In genomic region chr10:49398000-49398861, GRCh38 we compare ENCODE assay signal across 8 cellular contexts. TPM values are rescaled to one million over a fixed set of nuclear protein-coding genes. Genes with fewer than 3 reads are reported as not detected.
A peak's percentile ranks its signal among the peaks of the same experiment; 100 is the strongest.
DNase-seq lines count a peak whose midpoint lies in the region; ATAC-seq and TF ChIP-seq lines count a peak whose summit lies in the region.

No MANE protein-coding gene starts in this region.

- no peaks in the 10 kb centered on the region for H3K9me3 Mint-ChIP-seq in Calu3 (ENCODE audit: low read depth, unreplicated experiment)
- no peaks in the 10 kb centered on the region for H3K9me3 Mint-ChIP-seq in WTC11

- H3K36me3 Mint-ChIP-seq in Calu3 (ENCODE audit: insufficient read depth, unreplicated experiment): no peaks in the 10 kb centered on the region
- no peaks in the 10 kb centered on the region for H3K36me3 Mint-ChIP-seq in WTC11

- ATAC-seq in HG02852 (IDR thresholded peaks at IDR 0.05; ENCODE audit: unreplicated experiment): peak; percentile 73
- ATAC-seq in WTC11: peak; percentile 73

- no peak for TF ChIP-seq CTCF in Calu3 (IDR thresholded peaks at IDR 0.05; ENCODE audit: unreplicated experiment)
- no peak for TF ChIP-seq CTCF in WTC11 (IDR thresholded peaks at IDR 0.05)
- TF ChIP-seq CTCF in cardiac fibroblast (IDR thresholded peaks at IDR 0.05; ENCODE audit: low read depth, low read length): no peak
- TF ChIP-seq CTCF in kidney epithelial cell (IDR thresholded peaks at IDR 0.05; ENCODE audit: insufficient read depth, low read length, poor library complexity, severe bottlenecking): no peak

- H3K27me3 Mint-ChIP-seq in Calu3 (ENCODE audit: unreplicated experiment) (peaks cover 100% of the 10 kb centered on the region), WTC11 (ENCODE audit: low read depth) (peaks cover 99% of the 10 kb centered on the region)

- peak overlapping the region; percentile 39 for H3K4me3 Mint-ChIP-seq in Calu3 (ENCODE audit: low read depth, unreplicated experiment)
- H3K4me3 Mint-ChIP-seq in WTC11: peak overlapping the region; percentile 75

- H3K36me3 ChIP-seq in kidney epithelial cell (ENCODE audit: control insufficient read depth, insufficient read depth, low read length): no peaks in the 10 kb centered on the region

- DNase-seq in Calu3 (peak; percentile 46), WTC11 (ENCODE audit: low spot score) (peak; percentile 78), cardiac fibroblast (ENCODE audit: low read depth in 2 of 2) (peak; percentile 44 to 46), kidney epithelial cell (ENCODE audit: low read depth) (no peak), SW480 (ENCODE audit: low spot score) (no peak), NCI-H2171 (lab: John Stamatoyannopoulos, UW) (no peak)
- DNase-seq in stimulated activated CD4-positive, alpha-beta T cell treated with anti-CD3 and anti-CD28 coated beads, Interleukin-4, amount 100 ng/mL, for 24 hours: peak; percentile 47

- intact Hi-C loops in Calu3 (cut with micrococcal nuclease; ENCODE audit: unreplicated experiment): no loop called here

- POLR2A ChIA-PET in WTC11 (lab: Charles Lee): no interaction called here

- H3K4me1 Mint-ChIP-seq in Calu3 (ENCODE audit: low read depth, unreplicated experiment): no peaks in the 10 kb centered on the region
- H3K4me1 Mint-ChIP-seq in WTC11: peaks cover 33% of the 10 kb centered on the region

- no TSS peak for BruUV-seq in Calu3 (replicated peaks; lab: Mats Ljungman, UMichigan)

- H3K27ac Mint-ChIP-seq in Calu3 (ENCODE audit: unreplicated experiment) (no peak overlapping the region), WTC11 (no peak overlapping the region)

- H3K4me3 ChIP-seq in cardiac fibroblast (replicated peaks in 1 of 2; ENCODE audit: low read depth in 2 of 2, low read length in 2 of 2) (peak overlapping the region; percentile 37), kidney epithelial cell (ENCODE audit: low read depth, low read length) (peak overlapping the region; percentile 10)

- peaks cover 60% of the 10 kb centered on the region for H3K27me3 ChIP-seq in kidney epithelial cell (ENCODE audit: control insufficient read depth, insufficient read depth, low read length)

- CTCF ChIA-PET in Calu3 (lab: Charles Lee) (no interaction called here), WTC11 (lab: Charles Lee) (interaction anchor here (0.9 to 4.3 kb wide), 5 partner anchors 10 to 742 kb away, joined by 3 to 58 read pairs (median 6); no protein-coding TSS in a partner anchor)

TF ChIP-seq in WTC11, 78 proteins besides CTCF, POLR2A, EP300 and RAD21 (continues in another document):
- TF ChIP-seq FOXP1 (CRISPR knock-in tag; IDR thresholded peaks at IDR 0.05; ENCODE audit: borderline replicate concordance) (peak; percentile 64; the same call in 1 of the 2 replicates), E2F5 (CRISPR knock-in tag; IDR thresholded peaks at IDR 0.05) (0 out of 2 replicates have a peak, but pooled peaks have one; percentile 25), E2F4 (CRISPR knock-in tag; IDR thresholded peaks at IDR 0.05; ENCODE audit: borderline replicate concordance, low read depth) (no peak), ZNF317 (CRISPR knock-in tag; IDR thresholded peaks at IDR 0.05; ENCODE audit: borderline replicate concordance, low read depth) (no peak), HMGA2 (CRISPR knock-in tag; IDR thresholded peaks at IDR 0.05) (no peak), MLX (CRISPR knock-in tag; IDR thresholded peaks at IDR 0.05) (no peak), ZBTB21 (CRISPR knock-in tag; IDR thresholded peaks at IDR 0.05; ENCODE audit: borderline replicate concordance) (0 out of 2 replicates have a peak, but pooled peaks have one; percentile 39), TEAD1 (CRISPR knock-in tag; IDR thresholded peaks at IDR 0.05) (peak; percentile 53; the same call in 1 of the 2 replicates), AFF4 (CRISPR knock-in tag; IDR thresholded peaks at IDR 0.05; ENCODE audit: borderline replicate concordance) (no peak), ETV6 (CRISPR knock-in tag; IDR thresholded peaks at IDR 0.05) (no peak), FOXP4 (CRISPR knock-in tag; IDR thresholded peaks at IDR 0.05) (peak; percentile 39; the same call in 1 of the 2 replicates), JAZF1 (CRISPR knock-in tag; IDR thresholded peaks at IDR 0.05) (no peak), EMX1 (CRISPR knock-in tag; IDR thresholded peaks at IDR 0.05) (no peak), NFATC4 (CRISPR knock-in tag; IDR thresholded peaks at IDR 0.05) (no peak), ELF4 (CRISPR knock-in tag; IDR thresholded peaks at IDR 0.05; ENCODE audit: low read depth) (no peak), ZNF121 (CRISPR knock-in tag; IDR thresholded peaks at IDR 0.05) (no peak)

RNA-seq across cellular contexts. Expression of gene DRGX, which starts 2.3 kb away (rescaled TPM):
- total RNA-seq in Calu3 (2022) (not detected in 2 replicates), WTC11 (2021) (not detected in 3 replicates), kidney epithelial cell (not detected in 2 replicates)

Comparison
In these comparisons a context has a peak if more than half of its experiments do, and no peak if none do; other contexts are left out.
1. DNase-seq: peak in Calu3 (single experiment), WTC11 (single experiment), cardiac fibroblast (2 of 2) and stimulated activated CD4-positive, alpha-beta T cell treated with anti-CD3 and anti-CD28 coated beads, Interleukin-4, amount 100 ng/mL, for 24 hours (single experiment); none in kidney epithelial cell (single experiment), SW480 (single experiment) and NCI-H2171 (single experiment).